10 cellular contexts compared by ENCODE assay signal in genomic region chr4:155207534-155208257, GRCh38. TPM values are rescaled to one million over a fixed set of nuclear protein-coding genes. Genes with fewer than 3 reads are reported as not detected.
DNase-seq lines count a peak whose midpoint lies in the region; ATAC-seq, FAIRE-seq and TF ChIP-seq lines count a peak whose summit lies in the region.
"Had no signal": no experiment of that assay in that cellular context is flagged by ENCODE, and none has a peak within 500 bp of the region (broad histone marks: within the 10 kb centered on the region; RNA-seq: fewer than 3 reads in every experiment).

No MANE protein-coding gene starts in this region.

- intact Hi-C loops in body of pancreas (cut with DNase I): no loop called here

- peak; percentile 53 for ATAC-seq in body of pancreas
- ATAC-seq in GM18519 (IDR thresholded peaks at IDR 0.05; ENCODE audit: low FRiP score, unreplicated experiment): no peak
- ATAC-seq in GM21526 (IDR thresholded peaks at IDR 0.05; ENCODE audit: low FRiP score, unreplicated experiment): no peak

- H3K9me3 ChIP-seq in body of pancreas: no peaks in the 10 kb centered on the region
- H3K9me3 ChIP-seq: tibial nerve had no signal

- peak in 3 of 7 experiments; percentile 34 to 41 (median 34) for TF ChIP-seq CTCF in body of pancreas (IDR thresholded peaks at IDR 0.05)
- peak; percentile 54 for TF ChIP-seq CTCF in retinal pigment epithelial cell (conservative IDR thresholded peaks at IDR 0.05; ENCODE audit: low read depth, low read length)

- WGBS in body of pancreas, 2 donors: 1 to 2% methylated on average over 23 to 26 of the region's 26 CpGs

- H3K4me3 ChIP-seq in body of pancreas (peak overlapping the region in 1 of 2 donors; percentile 31), retinal pigment epithelial cell (ENCODE audit: low read length) (peak overlapping the region; percentile 55)

- no peaks in the 10 kb centered on the region for H3K36me3 ChIP-seq in body of pancreas (replicated peaks in 1 of 2; ENCODE audit: insufficient read depth in 1 of 2, low read depth in 2 of 2)
- H3K36me3 ChIP-seq: tibial nerve had no signal

- H3K27ac ChIP-seq in body of pancreas: no peak overlapping the region
- H3K27ac ChIP-seq: tibial nerve had no signal

- TF ChIP-seq POLR2A in body of pancreas (IDR thresholded peaks at IDR 0.05): no peak

- DNase-seq in HT-29 (ENCODE audit: low spot score) (peak; percentile 8), body of pancreas (peak in 2 of 4 donors; percentile 2 to 34), iPS-NIHi11 (ENCODE audit: low spot score) (peak; percentile 18), retinal pigment epithelial cell (ENCODE audit: low read depth) (peak; percentile 13), AG08396 (ENCODE audit: low spot score) (no peak), urothelium cell line (ENCODE audit: low spot score) (no peak)
- DNase-seq: NCI-H446 treated with DMSO at 0.1 percent for 48 hours had no signal

- peaks cover 0 to 12% of the 10 kb centered on the region in 2 donors for H3K27me3 ChIP-seq in body of pancreas

- FAIRE-seq in urothelium cell line (lab: Jason Lieb, UNC): no peak

- peaks cover 18% of the 10 kb centered on the region for H3K4me1 ChIP-seq in body of pancreas

RNA-seq across cellular contexts. Expression of gene NPY2R, which starts 0.7 kb away (rescaled TPM):
- total RNA-seq in HT-29 (2014; rRNA removed; shearing (Covaris generic)): not detected in 2 replicates
- under 1 TPM in 1 of 2 donors, not detected in 1; under 0.01 TPM for total RNA-seq in body of pancreas

Comparison
In these comparisons a context has a peak if more than half of its experiments do, and no peak if none do; other contexts are left out.
1. DNase-seq: peak in HT-29 (single experiment), iPS-NIHi11 (single experiment) and retinal pigment epithelial cell (single experiment); none in AG08396 (single experiment) and urothelium cell line (single experiment).